ENCODE assay signal across 1 cellular context in the genomic region with DNA sequence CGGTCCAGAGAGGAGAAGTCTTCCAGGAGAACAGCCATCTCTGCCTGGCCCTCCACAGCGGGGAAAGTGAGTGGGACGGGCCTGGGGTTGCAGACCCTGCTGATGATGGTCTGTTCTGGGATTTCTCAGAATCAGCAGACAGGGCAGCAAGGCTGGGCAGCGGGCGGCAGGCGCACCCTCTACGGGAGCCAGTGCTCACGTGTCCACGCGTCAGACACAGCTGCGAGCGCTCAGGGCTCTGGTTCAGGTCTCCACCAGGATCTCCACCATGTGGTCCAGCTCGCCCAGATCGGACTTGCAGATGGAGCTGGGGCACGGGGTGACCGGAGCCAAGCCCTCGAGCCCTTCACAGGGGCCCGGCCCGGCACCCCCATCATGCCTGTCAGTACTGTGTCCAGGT.
TF ChIP-seq lines count a peak whose summit lies in the region.

No MANE protein-coding gene starts in this region.

TF ChIP-seq in H1, 55 proteins besides CTCF, POLR2A, EP300 and RAD21 (continued from another document):
- TF ChIP-seq, protein P1, sequence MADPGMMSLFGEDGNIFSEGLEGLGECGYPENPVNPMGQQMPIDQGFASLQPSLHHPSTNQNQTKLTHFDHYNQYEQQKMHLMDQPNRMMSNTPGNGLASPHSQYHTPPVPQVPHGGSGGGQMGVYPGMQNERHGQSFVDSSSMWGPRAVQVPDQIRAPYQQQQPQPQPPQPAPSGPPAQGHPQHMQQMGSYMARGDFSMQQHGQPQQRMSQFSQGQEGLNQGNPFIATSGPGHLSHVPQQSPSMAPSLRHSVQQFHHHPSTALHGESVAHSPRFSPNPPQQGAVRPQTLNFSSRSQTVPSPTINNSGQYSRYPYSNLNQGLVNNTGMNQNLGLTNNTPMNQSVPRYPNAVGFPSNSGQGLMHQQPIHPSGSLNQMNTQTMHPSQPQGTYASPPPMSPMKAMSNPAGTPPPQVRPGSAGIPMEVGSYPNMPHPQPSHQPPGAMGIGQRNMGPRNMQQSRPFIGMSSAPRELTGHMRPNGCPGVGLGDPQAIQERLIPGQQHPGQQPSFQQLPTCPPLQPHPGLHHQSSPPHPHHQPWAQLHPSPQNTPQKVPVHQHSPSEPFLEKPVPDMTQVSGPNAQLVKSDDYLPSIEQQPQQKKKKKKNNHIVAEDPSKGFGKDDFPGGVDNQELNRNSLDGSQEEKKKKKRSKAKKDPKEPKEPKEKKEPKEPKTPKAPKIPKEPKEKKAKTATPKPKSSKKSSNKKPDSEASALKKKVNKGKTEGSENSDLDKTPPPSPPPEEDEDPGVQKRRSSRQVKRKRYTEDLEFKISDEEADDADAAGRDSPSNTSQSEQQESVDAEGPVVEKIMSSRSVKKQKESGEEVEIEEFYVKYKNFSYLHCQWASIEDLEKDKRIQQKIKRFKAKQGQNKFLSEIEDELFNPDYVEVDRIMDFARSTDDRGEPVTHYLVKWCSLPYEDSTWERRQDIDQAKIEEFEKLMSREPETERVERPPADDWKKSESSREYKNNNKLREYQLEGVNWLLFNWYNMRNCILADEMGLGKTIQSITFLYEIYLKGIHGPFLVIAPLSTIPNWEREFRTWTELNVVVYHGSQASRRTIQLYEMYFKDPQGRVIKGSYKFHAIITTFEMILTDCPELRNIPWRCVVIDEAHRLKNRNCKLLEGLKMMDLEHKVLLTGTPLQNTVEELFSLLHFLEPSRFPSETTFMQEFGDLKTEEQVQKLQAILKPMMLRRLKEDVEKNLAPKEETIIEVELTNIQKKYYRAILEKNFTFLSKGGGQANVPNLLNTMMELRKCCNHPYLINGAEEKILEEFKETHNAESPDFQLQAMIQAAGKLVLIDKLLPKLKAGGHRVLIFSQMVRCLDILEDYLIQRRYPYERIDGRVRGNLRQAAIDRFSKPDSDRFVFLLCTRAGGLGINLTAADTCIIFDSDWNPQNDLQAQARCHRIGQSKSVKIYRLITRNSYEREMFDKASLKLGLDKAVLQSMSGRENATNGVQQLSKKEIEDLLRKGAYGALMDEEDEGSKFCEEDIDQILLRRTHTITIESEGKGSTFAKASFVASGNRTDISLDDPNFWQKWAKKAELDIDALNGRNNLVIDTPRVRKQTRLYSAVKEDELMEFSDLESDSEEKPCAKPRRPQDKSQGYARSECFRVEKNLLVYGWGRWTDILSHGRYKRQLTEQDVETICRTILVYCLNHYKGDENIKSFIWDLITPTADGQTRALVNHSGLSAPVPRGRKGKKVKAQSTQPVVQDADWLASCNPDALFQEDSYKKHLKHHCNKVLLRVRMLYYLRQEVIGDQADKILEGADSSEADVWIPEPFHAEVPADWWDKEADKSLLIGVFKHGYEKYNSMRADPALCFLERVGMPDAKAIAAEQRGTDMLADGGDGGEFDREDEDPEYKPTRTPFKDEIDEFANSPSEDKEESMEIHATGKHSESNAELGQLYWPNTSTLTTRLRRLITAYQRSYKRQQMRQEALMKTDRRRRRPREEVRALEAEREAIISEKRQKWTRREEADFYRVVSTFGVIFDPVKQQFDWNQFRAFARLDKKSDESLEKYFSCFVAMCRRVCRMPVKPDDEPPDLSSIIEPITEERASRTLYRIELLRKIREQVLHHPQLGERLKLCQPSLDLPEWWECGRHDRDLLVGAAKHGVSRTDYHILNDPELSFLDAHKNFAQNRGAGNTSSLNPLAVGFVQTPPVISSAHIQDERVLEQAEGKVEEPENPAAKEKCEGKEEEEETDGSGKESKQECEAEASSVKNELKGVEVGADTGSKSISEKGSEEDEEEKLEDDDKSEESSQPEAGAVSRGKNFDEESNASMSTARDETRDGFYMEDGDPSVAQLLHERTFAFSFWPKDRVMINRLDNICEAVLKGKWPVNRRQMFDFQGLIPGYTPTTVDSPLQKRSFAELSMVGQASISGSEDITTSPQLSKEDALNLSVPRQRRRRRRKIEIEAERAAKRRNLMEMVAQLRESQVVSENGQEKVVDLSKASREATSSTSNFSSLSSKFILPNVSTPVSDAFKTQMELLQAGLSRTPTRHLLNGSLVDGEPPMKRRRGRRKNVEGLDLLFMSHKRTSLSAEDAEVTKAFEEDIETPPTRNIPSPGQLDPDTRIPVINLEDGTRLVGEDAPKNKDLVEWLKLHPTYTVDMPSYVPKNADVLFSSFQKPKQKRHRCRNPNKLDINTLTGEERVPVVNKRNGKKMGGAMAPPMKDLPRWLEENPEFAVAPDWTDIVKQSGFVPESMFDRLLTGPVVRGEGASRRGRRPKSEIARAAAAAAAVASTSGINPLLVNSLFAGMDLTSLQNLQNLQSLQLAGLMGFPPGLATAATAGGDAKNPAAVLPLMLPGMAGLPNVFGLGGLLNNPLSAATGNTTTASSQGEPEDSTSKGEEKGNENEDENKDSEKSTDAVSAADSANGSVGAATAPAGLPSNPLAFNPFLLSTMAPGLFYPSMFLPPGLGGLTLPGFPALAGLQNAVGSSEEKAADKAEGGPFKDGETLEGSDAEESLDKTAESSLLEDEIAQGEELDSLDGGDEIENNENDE (IDR thresholded peaks at IDR 0.05; ENCODE audit: insufficient replicate concordance, low read length): no peak
- TF ChIP-seq KDM4A (IDR thresholded peaks at IDR 0.05; ENCODE audit: low read depth, low read length, severe bottlenecking) (no peak), NRF1 (IDR thresholded peaks at IDR 0.05; ENCODE audit: low read depth, low read length) (no peak), SIRT6 (IDR thresholded peaks at IDR 0.05; ENCODE audit: low read length) (no peak), SAP30 (IDR thresholded peaks at IDR 0.05; ENCODE audit: insufficient read depth, insufficient replicate concordance, low read length) (no peak), BCL11A (IDR thresholded peaks at IDR 0.05; ENCODE audit: low read depth in 2 of 2, low read length in 2 of 2) (no peak), SUZ12 (IDR thresholded peaks at IDR 0.05; ENCODE audit: low read length) (no peak)
